ENCODE assay signal across 11 cellular contexts in the genomic region with DNA sequence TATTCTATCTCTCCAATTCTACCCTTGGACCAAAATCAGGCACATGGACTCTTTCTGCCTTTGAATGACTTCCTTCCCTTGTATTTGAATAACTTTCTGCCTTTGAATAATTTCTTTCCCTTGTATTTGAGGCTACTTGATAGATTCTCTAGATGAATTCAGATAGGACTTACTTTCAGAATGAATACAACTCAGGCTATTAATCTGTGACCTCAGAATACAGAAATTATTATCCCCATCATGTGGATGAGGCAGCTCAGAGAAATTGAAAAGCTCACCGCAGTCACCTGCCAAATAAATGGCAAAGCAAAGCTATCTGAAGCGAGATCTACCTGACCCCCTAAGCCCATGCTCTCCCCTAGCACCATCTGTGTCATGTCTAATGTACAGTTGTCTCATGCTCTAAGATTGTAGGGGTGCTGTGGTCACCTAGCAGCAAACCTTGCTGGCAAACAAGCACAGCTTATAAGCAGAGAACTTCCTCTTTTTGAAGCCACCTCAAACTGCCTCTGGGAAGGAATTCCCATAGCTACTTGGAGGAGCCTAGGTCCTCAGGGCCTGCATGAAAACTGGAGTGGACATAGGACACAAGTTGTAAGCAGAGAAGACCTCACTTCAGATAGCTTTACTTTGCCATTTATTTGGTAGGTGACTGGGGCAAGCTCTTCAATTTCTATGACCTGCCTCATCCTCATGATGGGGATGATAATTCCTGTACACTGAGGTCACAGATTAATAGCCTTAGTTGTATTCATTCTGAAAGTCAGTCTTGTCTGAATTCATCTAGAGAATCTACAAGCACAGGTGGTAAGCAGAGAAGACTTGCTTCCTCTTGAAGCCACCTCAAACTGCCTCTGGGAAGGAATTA.
A peak's percentile ranks its signal among the peaks of the same experiment; 100 is the strongest.
DNase-seq lines count a peak whose midpoint lies in the region; ATAC-seq, FAIRE-seq and TF ChIP-seq lines count a peak whose summit lies in the region.
"Had no signal": no experiment of that assay in that cellular context is flagged by ENCODE, and none has a peak within 500 bp of the region (broad histone marks: within the 10 kb centered on the region; RNA-seq: fewer than 3 reads in every experiment).

No MANE protein-coding gene starts in this region.

- H3K27ac ChIP-seq in tibial nerve (no peak overlapping the region), small intestine (ENCODE audit: low read depth in 1 of 2, low read length in 1 of 2) (no peak overlapping the region), breast epithelium (no peak overlapping the region)

- TF ChIP-seq POLR2A in tibial nerve (IDR thresholded peaks at IDR 0.05) = no peak
- TF ChIP-seq POLR2A in breast epithelium (IDR thresholded peaks at IDR 0.05) = no peak

- WGBS in tibial nerve, 2 donors = 86 to 93% methylated on average over 2 of the region's 2 CpGs
- 65 to 81% (median 66%) methylated on average over 2 of the region's 2 CpGs for WGBS in small intestine, 3 donors

- no peak for TF ChIP-seq EP300 in tibial nerve (IDR thresholded peaks at IDR 0.05)

- H3K4me1 ChIP-seq in tibial nerve = no peaks in the 10 kb centered on the region
- H3K4me1 ChIP-seq in small intestine (ENCODE audit: control insufficient read depth in 2 of 2, insufficient read depth in 1 of 2, low read depth in 1 of 2, low read length in 1 of 2) = no peaks in the 10 kb centered on the region
- H3K4me1 ChIP-seq in breast epithelium = no peaks in the 10 kb centered on the region

- intact Hi-C loops in breast epithelium (cut with DNase I; ENCODE audit: low total_unique reads) = no loop called here

- H3K36me3 ChIP-seq in tibial nerve (no peaks in the 10 kb centered on the region), small intestine (ENCODE audit: control insufficient read depth in 2 of 2, insufficient read depth in 2 of 2, low read length in 2 of 2) (no peaks in the 10 kb centered on the region), breast epithelium (no peaks in the 10 kb centered on the region)

- H3K4me3 ChIP-seq in tibial nerve (no peak overlapping the region), small intestine (ENCODE audit: low read depth in 1 of 2, low read length in 2 of 2) (no peak overlapping the region), breast epithelium (no peak overlapping the region)

- peaks cover 0 to 8% (median 0%) of the 10 kb centered on the region in 4 donors for H3K9me3 ChIP-seq in tibial nerve
- no peaks in the 10 kb centered on the region for H3K9me3 ChIP-seq in small intestine (ENCODE audit: control insufficient read depth, low read depth)
- peaks cover 0 to 5% of the 10 kb centered on the region in 2 donors for H3K9me3 ChIP-seq in breast epithelium

- TF ChIP-seq CTCF in tibial nerve (IDR thresholded peaks at IDR 0.05) (no peak), breast epithelium (IDR thresholded peaks at IDR 0.05) (no peak)

- no peak for FAIRE-seq in small intestine (lab: Jason Lieb, UNC)

- DNase-seq in GDM1 (lab: John Stamatoyannopoulos, UW) (peak; percentile 46), SKM-1 (lab: John Stamatoyannopoulos, UW; ENCODE audit: unreplicated experiment) (peak; percentile 66), globus pallidus (ENCODE audit: low spot score) (no peak), tibial nerve (ENCODE audit: low spot score in 2 of 2) (no peak), small intestine (no peak), breast epithelium (ENCODE audit: low spot score in 2 of 2) (no peak)
- DNase-seq: activated CD8-positive, alpha-beta memory T cell treated with anti-CD3 and anti-CD28 coated beads for 24 hours; H9; NCI-H748 treated with DMSO at 0.1 percent for 48 hours had no signal

- H3K27me3 ChIP-seq in tibial nerve (peaks cover 0 to 3% of the 10 kb centered on the region in 2 donors), small intestine (ENCODE audit: control insufficient read depth in 2 of 2, insufficient read depth in 2 of 2, low read length in 2 of 2) (no peaks in the 10 kb centered on the region), breast epithelium (no peaks in the 10 kb centered on the region)

- ATAC-seq in GM19467 (IDR thresholded peaks at IDR 0.05; ENCODE audit: unreplicated experiment) = peak; percentile 76
- ATAC-seq in HG03103 (IDR thresholded peaks at IDR 0.05; ENCODE audit: low read depth, unreplicated experiment) = peak; percentile 77

Comparison
In these comparisons a context has a peak if more than half of its experiments do, and no peak if none do; other contexts are left out.
1. DNase-seq: peak in GDM1 (single experiment) and SKM-1 (single experiment); none in globus pallidus (single experiment), tibial nerve (0 of 2), small intestine (single experiment) and breast epithelium (0 of 2).